3 cellular contexts compared by ENCODE assay signal in genomic region chr3:100661294-100661693, GRCh38. TPM values are rescaled to one million over a fixed set of nuclear protein-coding genes. Genes with fewer than 3 reads are reported as not detected.
"Had no signal": no experiment of that assay in that cellular context is flagged by ENCODE, and none has a peak within 500 bp of the region (broad histone marks: within the 10 kb centered on the region; RNA-seq: fewer than 3 reads in every experiment).

No MANE protein-coding gene starts in this region.

RNA-seq across cellular contexts. Expression of gene ADGRG7, which starts 51.9 kb away (rescaled TPM):
- total RNA-seq: PC-3, Right ventricle myocardium superior, SJSA1 had no signal
